ENCODE assay signal across 8 cellular contexts in genomic region chr17:29929544-29930398, GRCh38. TPM values are rescaled to one million over a fixed set of nuclear protein-coding genes. Genes with fewer than 3 reads are reported as not detected.
DNase-seq lines count a peak whose midpoint lies in the region; ATAC-seq lines count a peak whose summit lies in the region.

Gene SSH2 (minus strand): TSS chr17:29930228. CDS start chr17:29930000, 228 bp downstream.

- peak within 1 kb of the TSS; percentile 61 for H2BK120ac ChIP-seq in mesenchymal stem cell (ENCODE audit: low read depth, low read length)

- H2AFZ ChIP-seq in mesenchymal stem cell (ENCODE audit: low read depth, low read length), result peak within 1 kb of the TSS; percentile 95

- peak within 1 kb of the TSS; percentile 64 to 96 for H3K4ac ChIP-seq in mesenchymal stem cell (ENCODE audit: low read depth in 1 of 2, low read length in 2 of 2)

- H3K27me3 Mint-ChIP-seq in CD4-positive, CD25-positive, alpha-beta regulatory T cell, result no peaks in the 10 kb centered on the region
- no peaks in the 10 kb centered on the region for H3K27me3 Mint-ChIP-seq in effector memory CD8-positive, alpha-beta T cell

- H2BK5ac ChIP-seq in mesenchymal stem cell (ENCODE audit: low read depth, low read length, poor library complexity, severe bottlenecking), result peak within 1 kb of the TSS; percentile 95

- H3K27ac ChIP-seq in CD4-positive, CD25-positive, alpha-beta regulatory T cell (ENCODE audit: insufficient read depth, low read length, poor library complexity, severe bottlenecking), result peak within 1 kb of the TSS; percentile 92
- peak within 1 kb of the TSS; percentile 97 for H3K27ac ChIP-seq in mesenchymal stem cell (ENCODE audit: low read length, poor library complexity, severe bottlenecking)

- H3K9me3 ChIP-seq in CD4-positive, CD25-positive, alpha-beta regulatory T cell (ENCODE audit: control insufficient read depth in 2 of 2, low read length in 2 of 2), result no peaks in the 10 kb centered on the region
- H3K9me3 ChIP-seq in mesenchymal stem cell (ENCODE audit: control insufficient read depth, low read length), result no peaks in the 10 kb centered on the region

- peak within 1 kb of the TSS in 1 of 2 experiments; percentile 66 for H2BK12ac ChIP-seq in mesenchymal stem cell (ENCODE audit: low read length in 2 of 2)

- H3K4me3 Mint-ChIP-seq in CD4-positive, CD25-positive, alpha-beta regulatory T cell, result no peak within 1 kb of the TSS
- no peak within 1 kb of the TSS for H3K4me3 Mint-ChIP-seq in effector memory CD8-positive, alpha-beta T cell

- H3K9me3 Mint-ChIP-seq in CD4-positive, CD25-positive, alpha-beta regulatory T cell, result no peaks in the 10 kb centered on the region
- no peaks in the 10 kb centered on the region for H3K9me3 Mint-ChIP-seq in effector memory CD8-positive, alpha-beta T cell

- H3K36me3 ChIP-seq in CD4-positive, CD25-positive, alpha-beta regulatory T cell (ENCODE audit: control insufficient read depth, insufficient read depth, low read length), result no peaks in the 10 kb centered on the region
- H3K36me3 ChIP-seq in mesenchymal stem cell (ENCODE audit: control insufficient read depth in 1 of 2, insufficient read depth in 2 of 2, low read depth in 1 of 2, low read length in 2 of 2), result peaks cover 0 to 3% of the 10 kb centered on the region in 2 experiments

- H3K27ac Mint-ChIP-seq in CD4-positive, CD25-positive, alpha-beta regulatory T cell, result peak within 1 kb of the TSS in 1 of 3 donors; percentile 94
- no peak within 1 kb of the TSS for H3K27ac Mint-ChIP-seq in effector memory CD8-positive, alpha-beta T cell

- H3K36me3 Mint-ChIP-seq in CD4-positive, CD25-positive, alpha-beta regulatory T cell, result no peaks in the 10 kb centered on the region
- H3K36me3 Mint-ChIP-seq in effector memory CD8-positive, alpha-beta T cell (ENCODE audit: insufficient read depth), result peaks cover 5% of the 10 kb centered on the region

- no peak within 1 kb of the TSS for H2AK5ac ChIP-seq in mesenchymal stem cell (ENCODE audit: low read length, severe bottlenecking)

- H3K14ac ChIP-seq in mesenchymal stem cell (ENCODE audit: low read length in 2 of 2), result peak within 1 kb of the TSS in 1 of 2 experiments; percentile 99

- H4K91ac ChIP-seq in mesenchymal stem cell (ENCODE audit: low read length), result peak within 1 kb of the TSS; percentile 80

- CTCF ChIA-PET in activated CD8-positive, alpha-beta memory T cell treated with anti-CD3 and anti-CD28 coated beads for 36 hours (lab: Charles Lee), result interaction anchor here (0.7 to 2.9 kb wide), 11 partner anchors 11 to 312 kb away, joined by 3 to 64 read pairs (median 6); partner anchors contain the start of gene EFCAB5

- peaks cover 3% of the 10 kb centered on the region for H3K79me1 ChIP-seq in mesenchymal stem cell (replicated peaks; ENCODE audit: low read length, poor library complexity, severe bottlenecking)

- H3K4me1 Mint-ChIP-seq in CD4-positive, CD25-positive, alpha-beta regulatory T cell, result peaks cover 18 to 32% (median 22%) of the 10 kb centered on the region in 4 donors
- peaks cover 19 to 32% of the 10 kb centered on the region in 2 donors for H3K4me1 Mint-ChIP-seq in effector memory CD8-positive, alpha-beta T cell (ENCODE audit: low read depth in 2 of 2)

- POLR2A ChIA-PET in activated CD8-positive, alpha-beta memory T cell treated with anti-CD3 and anti-CD28 coated beads for 36 hours (lab: Charles Lee), result interaction anchor here (0.5 to 1.1 kb wide), 6 partner anchors 10 to 312 kb away, joined by 3 to 6 read pairs (median 4); no protein-coding TSS in a partner anchor

- peak within 1 kb of the TSS; percentile 54 for H4K8ac ChIP-seq in mesenchymal stem cell (ENCODE audit: low read length)

- peak within 1 kb of the TSS; percentile 87 for H3K9ac ChIP-seq in mesenchymal stem cell (ENCODE audit: low read length)

- H2BK15ac ChIP-seq in mesenchymal stem cell (ENCODE audit: low read depth, poor library complexity, severe bottlenecking), result peak within 1 kb of the TSS; percentile 97

- peaks cover 33% of the 10 kb centered on the region for H3K4me1 ChIP-seq in CD4-positive, CD25-positive, alpha-beta regulatory T cell (ENCODE audit: control insufficient read depth, insufficient read depth, low read length, poor library complexity, severe bottlenecking)
- H3K4me1 ChIP-seq in mesenchymal stem cell (ENCODE audit: control insufficient read depth, insufficient read depth, low read depth, low read length), result no peaks in the 10 kb centered on the region

- H3K18ac ChIP-seq in mesenchymal stem cell (ENCODE audit: low read depth in 1 of 2, low read length in 2 of 2), result peak within 1 kb of the TSS; percentile 87 to 92

- peak within 1 kb of the TSS in 1 of 2 experiments; percentile 83 for H3K23ac ChIP-seq in mesenchymal stem cell (ENCODE audit: low read length in 2 of 2)

- H3K4me2 ChIP-seq in mesenchymal stem cell (ENCODE audit: low read length, poor library complexity, severe bottlenecking), result peak within 1 kb of the TSS; percentile 89

- DNase-seq in CD4-positive, CD25-positive, alpha-beta regulatory T cell, result peak; percentile 85 to 94 (median 87)
- peak in 75 of 76 experiments; percentile 26 to 91 (median 78) for DNase-seq in HUDEP-2 (lab: John Stamatoyannopoulos, UW; ENCODE audit: unreplicated experiment in 76 of 76)
- DNase-seq in NOMO-1 (lab: John Stamatoyannopoulos, UW; ENCODE audit: unreplicated experiment in 2 of 2), result peak; percentile 83 to 92
- DNase-seq in effector memory CD8-positive, alpha-beta T cell, result peak; percentile 75 to 80 (median 76)
- DNase-seq in mesenchymal stem cell, result peak; percentile 89
- peak; percentile 78 for DNase-seq in stimulated activated CD8-positive, alpha-beta memory T cell treated with anti-CD3 and anti-CD28 coated beads, Interleukin-12 subunit alpha, Interleukin-12 subunit beta, amount 100 ng/mL, for 4 hours (ENCODE audit: low read depth)

- under 1% methylated on average over 50 of the region's 71 CpGs for WGBS in mesenchymal stem cell

- ATAC-seq in CD4-positive, CD25-positive, alpha-beta regulatory T cell (ENCODE audit: low read depth in 2 of 2), result peak; percentile 67 to 72
- ATAC-seq in GM19463 (IDR thresholded peaks at IDR 0.05; ENCODE audit: unreplicated experiment), result peak; percentile 56
- peak; percentile 73 for ATAC-seq in effector memory CD8-positive, alpha-beta T cell (replicated peaks)

- H3K27me3 ChIP-seq in CD4-positive, CD25-positive, alpha-beta regulatory T cell (ENCODE audit: control insufficient read depth, insufficient read depth, low read length), result no peaks in the 10 kb centered on the region
- no peaks in the 10 kb centered on the region for H3K27me3 ChIP-seq in mesenchymal stem cell (ENCODE audit: control insufficient read depth in 1 of 2, insufficient read depth in 1 of 2, low read length in 2 of 2)

- H3K4me3 ChIP-seq in CD4-positive, CD25-positive, alpha-beta regulatory T cell (ENCODE audit: low read depth, low read length), result peak within 1 kb of the TSS; percentile 95
- peak within 1 kb of the TSS; percentile 94 to 98 for H3K4me3 ChIP-seq in mesenchymal stem cell (ENCODE audit: insufficient read depth in 1 of 2, low read depth in 1 of 2, low read length in 2 of 2)

RNA-seq across cellular contexts. Expression of gene SSH2, which starts in this region (rescaled TPM):
- total RNA-seq in CD4-positive, CD25-positive, alpha-beta regulatory T cell, result 90.4 TPM
- 10 to 100 TPM; 27.2 to 39.0 (median 37.3) TPM for polyA plus RNA-seq in CD4-positive, CD25-positive, alpha-beta regulatory T cell
- 10 to 100 TPM; 26.5 to 27.3 TPM for total RNA-seq in activated CD8-positive, alpha-beta memory T cell treated with anti-CD3 and anti-CD28 coated beads for 36 hours
- polyA plus RNA-seq in mesenchymal stem cell (2013, experiment 1 of 2), result 27.5 TPM
- 26.4 TPM for polyA plus RNA-seq in mesenchymal stem cell (2013, experiment 2 of 2)

Comparison
In these comparisons a context has a peak if more than half of its experiments do, and no peak if none do; other contexts are left out.
1. Peak in every context shown above with its lines: DNase-seq, ATAC-seq, H3K4me3 ChIP-seq and H3K27ac ChIP-seq.